In genomic region chr4:15771419-15772058, GRCh38 we compare ENCODE assay signal across 12 cellular contexts. TPM values are rescaled to one million over a fixed set of nuclear protein-coding genes. Genes with fewer than 3 reads are reported as not detected.
DNase-seq lines count a peak whose midpoint lies in the region; ATAC-seq lines count a peak whose summit lies in the region.
"Had no signal": no experiment of that assay in that cellular context is flagged by ENCODE, and none has a peak within 500 bp of the region (broad histone marks: within the 10 kb centered on the region; RNA-seq: fewer than 3 reads in every experiment).

No MANE protein-coding gene starts in this region.

- peaks cover 3% of the 10 kb centered on the region for H3K27me3 Mint-ChIP-seq in activated T-cell treated with anti-CD3 and anti-CD28 coated beads, Interleukin-2, amount 50 U/mL, for 4 hours (ENCODE audit: low read depth)
- peaks cover 0 to 3% of the 10 kb centered on the region in 2 donors for H3K27me3 Mint-ChIP-seq in stimulated activated naive B cell treated with anti-CD40 and anti-IgM and Interleukin-4, amounts not matched to agents 10 μg/mL and 1 μg/mL and 100 μg/mL, for 72 hours

- H3K4me3 Mint-ChIP-seq in activated T-cell treated with anti-CD3 and anti-CD28 coated beads, Interleukin-2, amount 50 U/mL, for 4 hours, result peak overlapping the region; percentile 43
- no peak overlapping the region for H3K4me3 Mint-ChIP-seq in stimulated activated naive B cell treated with anti-CD40 and anti-IgM and Interleukin-4, amounts not matched to agents 10 μg/mL and 1 μg/mL and 100 μg/mL, for 72 hours

- intact Hi-C loops in Right ventricle myocardium superior (cut with DNase I), result no loop called here

- no peaks in the 10 kb centered on the region for H3K36me3 Mint-ChIP-seq in activated T-cell treated with anti-CD3 and anti-CD28 coated beads, Interleukin-2, amount 50 U/mL, for 4 hours (ENCODE audit: insufficient read depth)
- H3K36me3 Mint-ChIP-seq in stimulated activated naive B cell treated with anti-CD40 and anti-IgM and Interleukin-4, amounts not matched to agents 10 μg/mL and 1 μg/mL and 100 μg/mL, for 72 hours, result no peaks in the 10 kb centered on the region

- ATAC-seq in activated T-cell treated with anti-CD3 and anti-CD28 coated beads, Interleukin-2, amount 50 U/mL, for 4 hours, result peak; percentile 90 to 93
- ATAC-seq in HG02678 (IDR thresholded peaks at IDR 0.05; ENCODE audit: unreplicated experiment), result peak; percentile 78
- peak; percentile 44 for ATAC-seq in HG03575 (IDR thresholded peaks at IDR 0.05; ENCODE audit: extremely low read depth, insufficient number of reproducible peaks, low FRiP score, unreplicated experiment)
- peak; percentile 79 to 88 for ATAC-seq in stimulated activated naive B cell treated with anti-CD40 and anti-IgM and Interleukin-4, amounts not matched to agents 10 μg/mL and 1 μg/mL and 100 μg/mL, for 72 hours (replicated peaks)
- ATAC-seq in Right ventricle myocardium superior (ENCODE audit: poor library complexity), result no peak

- H3K9me3 Mint-ChIP-seq in activated T-cell treated with anti-CD3 and anti-CD28 coated beads, Interleukin-2, amount 50 U/mL, for 4 hours, result no peaks in the 10 kb centered on the region
- H3K9me3 Mint-ChIP-seq in stimulated activated naive B cell treated with anti-CD40 and anti-IgM and Interleukin-4, amounts not matched to agents 10 μg/mL and 1 μg/mL and 100 μg/mL, for 72 hours, result no peaks in the 10 kb centered on the region

- no peak overlapping the region for H3K27ac Mint-ChIP-seq in stimulated activated naive B cell treated with anti-CD40 and anti-IgM and Interleukin-4, amounts not matched to agents 10 μg/mL and 1 μg/mL and 100 μg/mL, for 72 hours

- peaks cover 54% of the 10 kb centered on the region for H3K4me1 Mint-ChIP-seq in activated T-cell treated with anti-CD3 and anti-CD28 coated beads, Interleukin-2, amount 50 U/mL, for 4 hours (ENCODE audit: low read depth)
- H3K4me1 Mint-ChIP-seq in stimulated activated naive B cell treated with anti-CD40 and anti-IgM and Interleukin-4, amounts not matched to agents 10 μg/mL and 1 μg/mL and 100 μg/mL, for 72 hours, result peaks cover 14 to 15% of the 10 kb centered on the region in 2 donors

- DNase-seq in activated T-cell treated with anti-CD3 and anti-CD28 coated beads, Interleukin-2, amount 50 U/mL, for 4 hours, result no peak
- no peak for DNase-seq in activated T-cell treated with anti-CD3 and anti-CD28 coated beads, Interleukin-2, amount 50 U/mL, for 1 hour
- no peak for DNase-seq in stimulated activated naive B cell treated with anti-CD40 and anti-IgM and Interleukin-4, amounts not matched to agents 10 μg/mL and 1 μg/mL and 100 μg/mL, for 72 hours
- DNase-seq in NCI-H1930 (lab: John Stamatoyannopoulos, UW) (no peak), Right ventricle myocardium superior (no peak), activated gamma-delta T cell treated with Interleukin-2 at 50 U/mL for 16 hours (no peak)
- DNase-seq: adrenal gland, esophagus squamous epithelium, SK-N-SH had no signal

RNA-seq across cellular contexts. Expression of gene CD38, which starts 6.6 kb away (rescaled TPM):
- total RNA-seq in activated T-cell treated with anti-CD3 and anti-CD28 coated beads, Interleukin-2, amount 50 U/mL, for 4 hours, result 10 to 100 TPM; 15.7 to 23.5 (median 19.3) TPM
- 2.5 TPM for total RNA-seq in Right ventricle myocardium superior
- total RNA-seq: MCF 10A had no signal
